28 cellular contexts compared by ENCODE assay signal in genomic region chr18:23501626-23502025, GRCh38. TPM values are rescaled to one million over a fixed set of nuclear protein-coding genes. Genes with fewer than 3 reads are reported as not detected.
DNase-seq lines count a peak whose midpoint lies in the region; ATAC-seq lines count a peak whose summit lies in the region.
"Had no signal": no experiment of that assay in that cellular context is flagged by ENCODE, and none has a peak within 500 bp of the region (broad histone marks: within the 10 kb centered on the region; RNA-seq: fewer than 3 reads in every experiment).

No MANE protein-coding gene starts in this region.

- H3K27ac Mint-ChIP-seq in CD4-positive, CD25-positive, alpha-beta regulatory T cell = peak overlapping the region in 1 of 3 donors; percentile 26
- peak overlapping the region in 1 of 8 donors; percentile 93 for H3K27ac Mint-ChIP-seq in CD8-positive, alpha-beta memory T cell
- H3K27ac Mint-ChIP-seq in activated T-helper 17 cell treated with anti-CD3 and anti-CD28 coated beads, Interleukin-2, amount 50 U/mL, for 72 hours = peak overlapping the region; percentile 92
- H3K27ac Mint-ChIP-seq in natural killer cell treated with Interleukin-12 subunit alpha and Interleukin-12 subunit beta and Interleukin-15 and Interleukin-18, amount 100 ng/mL, for 72 hours = no peak overlapping the region
- H3K27ac Mint-ChIP-seq: endodermal cell had no signal

- ATAC-seq in CD4-positive, CD25-positive, alpha-beta regulatory T cell (ENCODE audit: low read depth in 2 of 2) = no peak
- ATAC-seq in activated T-helper 17 cell treated with anti-CD3 and anti-CD28 coated beads, Interleukin-2, amount 50 U/mL, for 72 hours (replicated peaks) = no peak
- ATAC-seq in natural killer cell treated with Interleukin-12 subunit alpha and Interleukin-12 subunit beta and Interleukin-15 and Interleukin-18, amount 100 ng/mL, for 72 hours = no peak
- ATAC-seq: stimulated activated naive B cell treated with anti-CD40 and anti-IgM and Interleukin-4, amounts not matched to agents 10 μg/mL and 1 μg/mL and 100 μg/mL, for 72 hours; upper lobe of right lung had no signal

- in situ Hi-C loops in KBM-7 (cut with MboI; ENCODE audit: low pct_unique_long_range_greater_than_20kb, low sequenced_read_pairs) = no loop called here

- peaks cover 8 to 52% (median 31%) of the 10 kb centered on the region in 4 donors for H3K4me1 Mint-ChIP-seq in CD4-positive, CD25-positive, alpha-beta regulatory T cell
- H3K4me1 Mint-ChIP-seq in CD8-positive, alpha-beta memory T cell = peaks cover 37 to 49% (median 44%) of the 10 kb centered on the region in 3 donors
- peaks cover 7% of the 10 kb centered on the region for H3K4me1 Mint-ChIP-seq in activated T-helper 17 cell treated with anti-CD3 and anti-CD28 coated beads, Interleukin-2, amount 50 U/mL, for 72 hours
- H3K4me1 Mint-ChIP-seq in natural killer cell treated with Interleukin-12 subunit alpha and Interleukin-12 subunit beta and Interleukin-15 and Interleukin-18, amount 100 ng/mL, for 72 hours (ENCODE audit: low read depth in 2 of 2) = peaks cover 33 to 39% of the 10 kb centered on the region in 2 donors

- peaks cover 4% of the 10 kb centered on the region for H3K36me3 Mint-ChIP-seq in CD4-positive, CD25-positive, alpha-beta regulatory T cell
- peaks cover 0 to 17% (median 4%) of the 10 kb centered on the region in 3 donors for H3K36me3 Mint-ChIP-seq in CD8-positive, alpha-beta memory T cell
- H3K36me3 Mint-ChIP-seq in activated T-helper 17 cell treated with anti-CD3 and anti-CD28 coated beads, Interleukin-2, amount 50 U/mL, for 72 hours (ENCODE audit: low read depth) = peaks cover 26% of the 10 kb centered on the region
- peaks cover 6% of the 10 kb centered on the region for H3K36me3 Mint-ChIP-seq in natural killer cell treated with Interleukin-12 subunit alpha and Interleukin-12 subunit beta and Interleukin-15 and Interleukin-18, amount 100 ng/mL, for 72 hours

- H3K27ac ChIP-seq in CD4-positive, CD25-positive, alpha-beta regulatory T cell (ENCODE audit: insufficient read depth, low read length, poor library complexity, severe bottlenecking) = no peak overlapping the region
- H3K27ac ChIP-seq in CD8-positive, alpha-beta memory T cell (ENCODE audit: low read depth, low read length) = no peak overlapping the region
- H3K27ac ChIP-seq: suprapubic skin, upper lobe of right lung had no signal

- DNase-seq in CD4-positive, CD25-positive, alpha-beta regulatory T cell = no peak
- DNase-seq in CD8-positive, alpha-beta memory T cell = no peak
- DNase-seq in natural killer cell treated with Interleukin-12 subunit alpha and Interleukin-12 subunit beta and Interleukin-15 and Interleukin-18, amount 100 ng/mL, for 72 hours (ENCODE audit: low spot score) = no peak
- no peak for DNase-seq in KBM-7
- DNase-seq in SHP77 treated with DMSO at 0.1 percent for 48 hours (lab: John Stamatoyannopoulos, UW) = no peak
- DNase-seq in effector CD8-positive, alpha-beta T cell (lab: John Stamatoyannopoulos, UW) = no peak
- DNase-seq: activated CD4-positive, alpha-beta T cell treated with anti-CD3 and anti-CD28 coated beads, Interleukin-2, amount 50 U/mL, for 4 hours; activated CD4-positive, CD25-positive, alpha-beta regulatory T cell; C1 segment of cervical spinal cord; Calu3; central memory CD4-positive, alpha-beta T cell; cortex of kidney; DMS79 treated with DMSO at 0.1 percent for 48 hours; endodermal cell; GDM1; head of caudate nucleus; NCI-H1092 treated with DMSO at 0.1 percent for 48 hours; NCI-H1694 treated with DMSO at 0.1 percent for 48 hours; NCI-H446 treated with DMSO at 0.1 percent for 48 hours; NCI-H774; SHP77; stimulated activated naive B cell treated with anti-CD40 and anti-IgM and Interleukin-4, amounts not matched to agents 10 μg/mL and 1 μg/mL and 100 μg/mL, for 72 hours; SW 1271; upper lobe of right lung had no signal

- no peaks in the 10 kb centered on the region for H3K9me3 Mint-ChIP-seq in CD4-positive, CD25-positive, alpha-beta regulatory T cell
- H3K9me3 Mint-ChIP-seq in CD8-positive, alpha-beta memory T cell = no peaks in the 10 kb centered on the region
- H3K9me3 Mint-ChIP-seq in activated T-helper 17 cell treated with anti-CD3 and anti-CD28 coated beads, Interleukin-2, amount 50 U/mL, for 72 hours = no peaks in the 10 kb centered on the region
- H3K9me3 Mint-ChIP-seq in natural killer cell treated with Interleukin-12 subunit alpha and Interleukin-12 subunit beta and Interleukin-15 and Interleukin-18, amount 100 ng/mL, for 72 hours = no peaks in the 10 kb centered on the region
- H3K9me3 Mint-ChIP-seq: endodermal cell; stimulated activated naive B cell treated with anti-CD40 and anti-IgM and Interleukin-4, amounts not matched to agents 10 μg/mL and 1 μg/mL and 100 μg/mL, for 72 hours had no signal

- H3K27me3 Mint-ChIP-seq in CD4-positive, CD25-positive, alpha-beta regulatory T cell = peaks cover 12% of the 10 kb centered on the region
- H3K27me3 Mint-ChIP-seq in CD8-positive, alpha-beta memory T cell = no peaks in the 10 kb centered on the region
- H3K27me3 Mint-ChIP-seq in activated T-helper 17 cell treated with anti-CD3 and anti-CD28 coated beads, Interleukin-2, amount 50 U/mL, for 72 hours = no peaks in the 10 kb centered on the region
- no peaks in the 10 kb centered on the region for H3K27me3 Mint-ChIP-seq in natural killer cell treated with Interleukin-12 subunit alpha and Interleukin-12 subunit beta and Interleukin-15 and Interleukin-18, amount 100 ng/mL, for 72 hours
- H3K27me3 Mint-ChIP-seq: stimulated activated naive B cell treated with anti-CD40 and anti-IgM and Interleukin-4, amounts not matched to agents 10 μg/mL and 1 μg/mL and 100 μg/mL, for 72 hours had no signal

- peak overlapping the region in 3 of 4 donors; percentile 36 to 90 (median 77) for H3K4me3 Mint-ChIP-seq in CD4-positive, CD25-positive, alpha-beta regulatory T cell
- H3K4me3 Mint-ChIP-seq in CD8-positive, alpha-beta memory T cell = peak overlapping the region in 4 of 7 donors; percentile 28 to 75 (median 36)
- H3K4me3 Mint-ChIP-seq in activated T-helper 17 cell treated with anti-CD3 and anti-CD28 coated beads, Interleukin-2, amount 50 U/mL, for 72 hours = peak overlapping the region; percentile 88
- peak overlapping the region; percentile 23 for H3K4me3 Mint-ChIP-seq in natural killer cell treated with Interleukin-12 subunit alpha and Interleukin-12 subunit beta and Interleukin-15 and Interleukin-18, amount 100 ng/mL, for 72 hours
- H3K4me3 Mint-ChIP-seq: endodermal cell had no signal

- no peaks in the 10 kb centered on the region for H3K9me3 ChIP-seq in CD4-positive, CD25-positive, alpha-beta regulatory T cell (ENCODE audit: control insufficient read depth in 2 of 2, low read length in 2 of 2)
- H3K9me3 ChIP-seq in CD8-positive, alpha-beta memory T cell (ENCODE audit: low read length) = no peaks in the 10 kb centered on the region
- H3K9me3 ChIP-seq: HAP-1, Peyer's patch, suprapubic skin, upper lobe of right lung had no signal

- peaks cover 35% of the 10 kb centered on the region for H3K4me1 ChIP-seq in CD4-positive, CD25-positive, alpha-beta regulatory T cell (ENCODE audit: control insufficient read depth, insufficient read depth, low read length, poor library complexity, severe bottlenecking)
- peaks cover 40% of the 10 kb centered on the region for H3K4me1 ChIP-seq in CD8-positive, alpha-beta memory T cell (ENCODE audit: insufficient read depth, low read length)

- no peaks in the 10 kb centered on the region for H3K27me3 ChIP-seq in CD4-positive, CD25-positive, alpha-beta regulatory T cell (ENCODE audit: control insufficient read depth, insufficient read depth, low read length)
- no peaks in the 10 kb centered on the region for H3K27me3 ChIP-seq in CD8-positive, alpha-beta memory T cell (ENCODE audit: insufficient read depth, low read length, poor library complexity, severe bottlenecking)
- H3K27me3 ChIP-seq: Peyer's patch, suprapubic skin, upper lobe of right lung had no signal

- CTCF ChIA-PET in CD8-positive, alpha-beta memory T cell (lab: Charles Lee) = interaction anchor here (1.2 to 1.7 kb wide), 4 partner anchors 9 to 201 kb away, joined by 3 to 5 read pairs (median 4); no protein-coding TSS in a partner anchor

- no peak overlapping the region for H3K4me3 ChIP-seq in CD4-positive, CD25-positive, alpha-beta regulatory T cell (ENCODE audit: low read depth, low read length)
- no peak overlapping the region for H3K4me3 ChIP-seq in CD8-positive, alpha-beta memory T cell (ENCODE audit: low read length)
- H3K4me3 ChIP-seq: suprapubic skin, upper lobe of right lung had no signal

- POLR2A ChIA-PET in CD8-positive, alpha-beta memory T cell (lab: Charles Lee) = no interaction called here

- peaks cover 5% of the 10 kb centered on the region for H3K36me3 ChIP-seq in CD4-positive, CD25-positive, alpha-beta regulatory T cell (ENCODE audit: control insufficient read depth, insufficient read depth, low read length)
- peaks cover 4% of the 10 kb centered on the region for H3K36me3 ChIP-seq in CD8-positive, alpha-beta memory T cell (ENCODE audit: insufficient read depth, low read length)
- H3K36me3 ChIP-seq: HAP-1, suprapubic skin, upper lobe of right lung had no signal

RNA-seq across cellular contexts. Expression of gene RMC1, which starts 1.7 kb away (rescaled TPM):
- total RNA-seq in CD4-positive, CD25-positive, alpha-beta regulatory T cell = 62.1 TPM
- polyA plus RNA-seq in CD4-positive, CD25-positive, alpha-beta regulatory T cell = 10 to 100 TPM; 36.8 to 51.8 (median 44.0) TPM
- total RNA-seq in CD8-positive, alpha-beta memory T cell = 10 to 100 TPM; 45.5 to 47.7 TPM
- 41.3 TPM for polyA plus RNA-seq in CD8-positive, alpha-beta memory T cell
- total RNA-seq in activated T-helper 17 cell treated with anti-CD3 and anti-CD28 coated beads, Interleukin-2, amount 50 U/mL, for 72 hours = 10 to 100 TPM; 24.6 to 55.0 TPM
- 10 to 100 TPM; 58.8 to 61.1 TPM for total RNA-seq in natural killer cell treated with Interleukin-12 subunit alpha and Interleukin-12 subunit beta and Interleukin-15 and Interleukin-18, amount 100 ng/mL, for 72 hours

RNA-seq across cellular contexts. Expression of gene RIOK3, which starts 48.5 kb away (rescaled TPM):
- total RNA-seq in CD4-positive, CD25-positive, alpha-beta regulatory T cell = 136 TPM
- 10 to 100 TPM; 43.2 to 60.7 (median 48.6) TPM for polyA plus RNA-seq in CD4-positive, CD25-positive, alpha-beta regulatory T cell
- 10 to 100 TPM; 55.3 to 56.4 TPM for total RNA-seq in CD8-positive, alpha-beta memory T cell
- 41.6 TPM for polyA plus RNA-seq in CD8-positive, alpha-beta memory T cell
- total RNA-seq in activated T-helper 17 cell treated with anti-CD3 and anti-CD28 coated beads, Interleukin-2, amount 50 U/mL, for 72 hours = 100 to 1,000 TPM in 1 of 2 donors, 10 to 100 TPM in 1; 56.8 to 101 TPM
- 10 to 100 TPM; 71.5 to 95.4 TPM for total RNA-seq in natural killer cell treated with Interleukin-12 subunit alpha and Interleukin-12 subunit beta and Interleukin-15 and Interleukin-18, amount 100 ng/mL, for 72 hours

Comparison
In these comparisons a context has a peak if more than half of its experiments do, and no peak if none do; other contexts are left out.
1. H3K4me3 Mint-ChIP-seq: peak in every context shown above with its lines; median percentile 88 in activated T-helper 17 cell treated with anti-CD3 and anti-CD28 coated beads, Interleukin-2, amount 50 U/mL, for 72 hours; 77 in CD4-positive, CD25-positive, alpha-beta regulatory T cell; 36 in CD8-positive, alpha-beta memory T cell; 23 in natural killer cell treated with Interleukin-12 subunit alpha and Interleukin-12 subunit beta and Interleukin-15 and Interleukin-18, amount 100 ng/mL, for 72 hours.